8 cellular contexts compared by ENCODE assay signal in genomic region chr5:178859625-178860521, GRCh38. TPM values are rescaled to one million over a fixed set of nuclear protein-coding genes. Genes with fewer than 3 reads are reported as not detected.
DNase-seq lines count a peak whose midpoint lies in the region; ATAC-seq and TF ChIP-seq lines count a peak whose summit lies in the region.

Gene ZNF354B, plus strand, starts transcription at chr5:178859953. Its CDS starts 1,095 bp downstream, at chr5:178861048.

- ATAC-seq in GM19372 (IDR thresholded peaks at IDR 0.05; ENCODE audit: low read depth, unreplicated experiment) (peak; percentile 96), HG03521 (IDR thresholded peaks at IDR 0.05; ENCODE audit: unreplicated experiment) (peak; percentile 97)

- H3K4me1 ChIP-seq in duodenal mucosa (ENCODE audit: control insufficient read depth in 1 of 2, insufficient read depth in 2 of 2, low read length in 2 of 2) = peaks cover 0 to 6% of the 10 kb centered on the region in 2 donors

- H3K36me3 ChIP-seq in duodenal mucosa (ENCODE audit: control insufficient read depth in 1 of 2, insufficient read depth in 2 of 2, low read length in 2 of 2) = peaks cover 0 to 16% of the 10 kb centered on the region in 2 donors

- 1% methylated on average over 35 to 38 of the region's 86 CpGs for WGBS in lower leg skin, 2 donors

- peak within 1 kb of the TSS; percentile 32 for H3K27ac ChIP-seq in duodenal mucosa (ENCODE audit: low read depth, low read length)

- CTCF ChIA-PET in activated CD4-positive, alpha-beta memory T cell treated with anti-CD3 and anti-CD28 coated beads for 36 hours (lab: Charles Lee) = interaction anchor here (0.6 to 1.4 kb wide), 3 partner anchors 130 to 1635 kb away, joined by 3 to 17 read pairs (median 4); partner anchors contain the start of gene ZNF354A

- H3K4me1 Mint-ChIP-seq in CD14-positive monocyte = peaks cover 12% of the 10 kb centered on the region
- peaks cover 26% of the 10 kb centered on the region for H3K4me1 Mint-ChIP-seq in activated CD4-positive, alpha-beta memory T cell treated with anti-CD3 and anti-CD28 coated beads for 36 hours (ENCODE audit: low read depth)

- peak within 1 kb of the TSS in 6 of 7 donors; percentile 27 to 79 (median 68) for H3K27ac Mint-ChIP-seq in CD14-positive monocyte
- peak within 1 kb of the TSS; percentile 75 for H3K27ac Mint-ChIP-seq in activated CD4-positive, alpha-beta memory T cell treated with anti-CD3 and anti-CD28 coated beads for 36 hours

- peak within 1 kb of the TSS; percentile 83 to 94 for H3K4me3 Mint-ChIP-seq in CD14-positive monocyte
- H3K4me3 Mint-ChIP-seq in activated CD4-positive, alpha-beta memory T cell treated with anti-CD3 and anti-CD28 coated beads for 36 hours = peak within 1 kb of the TSS; percentile 85

- H3K4me3 ChIP-seq in duodenal mucosa (ENCODE audit: low read depth in 1 of 2, low read length in 2 of 2) (peak within 1 kb of the TSS; percentile 66 to 74), lower leg skin (ENCODE audit: low read depth, poor library complexity, severe bottlenecking) (peak within 1 kb of the TSS; percentile 82)

- POLR2A ChIA-PET in activated CD4-positive, alpha-beta memory T cell treated with anti-CD3 and anti-CD28 coated beads for 36 hours (lab: Charles Lee) = interaction anchor here (1.1 to 1.3 kb wide), 3 partner anchors 129 to 200 kb away, joined by 4 to 8 read pairs (median 7); partner anchors contain the start of genes ZNF354A, ZNF354C and ZNF879

- peaks cover under 1 to 34% (median 13%) of the 10 kb centered on the region in 7 donors for H3K9me3 Mint-ChIP-seq in CD14-positive monocyte
- no peaks in the 10 kb centered on the region for H3K9me3 Mint-ChIP-seq in activated CD4-positive, alpha-beta memory T cell treated with anti-CD3 and anti-CD28 coated beads for 36 hours

- TF ChIP-seq CTCF in CD14-positive monocyte (IDR thresholded peaks at IDR 0.05) = no peak
- no peak for TF ChIP-seq CTCF in lower leg skin (IDR thresholded peaks at IDR 0.05)

- no peaks in the 10 kb centered on the region for H3K9me3 ChIP-seq in duodenal mucosa (ENCODE audit: control insufficient read depth in 1 of 2, low read length in 2 of 2)

- intact Hi-C loops in CD14-positive monocyte (cut with micrococcal nuclease) = loop anchor here (5.0 kb wide), 1 partner anchor 128 kb away; the partner anchor contains the start of gene ZNF354A (in 2 of the 2)
- intact Hi-C loops in activated CD4-positive, alpha-beta memory T cell treated with anti-CD3 and anti-CD28 coated beads for 36 hours (cut with micrococcal nuclease) = loop anchor here (1.0 to 5.0 kb wide), 7 partner anchors 37 to 692 kb away; partner anchors contain the start of genes CLK4, RUFY1, ZFP2 and ZNF354A
- intact Hi-C loops in lower leg skin (cut with DNase I; ENCODE audit: low total_unique reads) = no loop called here

- TF ChIP-seq POLR2A in lower leg skin (IDR thresholded peaks at IDR 0.05) = no peak

- H3K36me3 Mint-ChIP-seq in CD14-positive monocyte = peaks cover 27 to 32% of the 10 kb centered on the region in 2 donors
- peaks cover 22% of the 10 kb centered on the region for H3K36me3 Mint-ChIP-seq in activated CD4-positive, alpha-beta memory T cell treated with anti-CD3 and anti-CD28 coated beads for 36 hours

- peak within 1 kb of the TSS; percentile 39 to 54 for H3K9ac ChIP-seq in duodenal mucosa (ENCODE audit: low read depth in 1 of 2, low read length in 2 of 2)

- peak; percentile 84 for DNase-seq in CD14-positive monocyte (ENCODE audit: low spot score)
- DNase-seq in NCI-H748 treated with DMSO at 0.1 percent for 48 hours (lab: John Stamatoyannopoulos, UW) = peak; percentile 78
- DNase-seq in activated CD4-positive, alpha-beta memory T cell treated with anti-CD3 and anti-CD28 coated beads for 36 hours = peak; percentile 93
- DNase-seq in lower leg skin (ENCODE audit: low spot score in 2 of 2) = peak; percentile 90 to 97
- peak; percentile 74 to 86 for DNase-seq in stimulated activated CD4-positive, alpha-beta T cell treated with anti-CD3 and anti-CD28 coated beads, Interleukin-4, amount 100 ng/mL, for 4 hours

- H3K27me3 ChIP-seq in duodenal mucosa (ENCODE audit: control insufficient read depth in 1 of 2, insufficient read depth in 2 of 2, low read length in 2 of 2) = no peaks in the 10 kb centered on the region

- H3K27me3 Mint-ChIP-seq in CD14-positive monocyte (ENCODE audit: low read depth in 3 of 3) = peaks cover 0 to 5% (median 3%) of the 10 kb centered on the region in 3 donors
- H3K27me3 Mint-ChIP-seq in activated CD4-positive, alpha-beta memory T cell treated with anti-CD3 and anti-CD28 coated beads for 36 hours = no peaks in the 10 kb centered on the region

RNA-seq across cellular contexts. Expression of gene ZNF354B, which starts in this region (rescaled TPM):
- 1 to 10 TPM in 1 of 2 donors, under 1 TPM in 1; 0.94 to 1.1 TPM for polyA plus RNA-seq in CD14-positive monocyte
- total RNA-seq in activated CD4-positive, alpha-beta memory T cell treated with anti-CD3 and anti-CD28 coated beads for 36 hours = 10 to 100 TPM in 1 of 2 experiments, 1 to 10 TPM in 1; 8.7 to 12.6 TPM
- 10 to 100 TPM in 3 of 4 donors, 1 to 10 TPM in 1; 9.5 to 24.8 (median 16.4) TPM for total RNA-seq in lower leg skin

Comparison
In these comparisons a context has a peak if more than half of its experiments do, and no peak if none do; other contexts are left out.
1. Peak in every context shown above with its lines: DNase-seq, ATAC-seq, H3K4me3 ChIP-seq and H3K27ac ChIP-seq.